21 cellular contexts compared by ENCODE assay signal in genomic region chr6:77366798-77367197, GRCh38.
"Had no signal": no experiment of that assay in that cellular context is flagged by ENCODE, and none has a peak within 500 bp of the region (broad histone marks: within the 10 kb centered on the region; RNA-seq: fewer than 3 reads in every experiment).

No MANE protein-coding gene starts in this region.

- H3K4me1 Mint-ChIP-seq: nephron progenitor cell; stimulated activated memory B cell treated with anti-CD40 and anti-IgM and Interleukin-4, amounts not matched to agents 10 μg/mL and 1 μg/mL and 100 μg/mL, for 72 hours had no signal

- H3K36me3 ChIP-seq: left lung, neutrophil, right lobe of liver, spleen, upper lobe of left lung had no signal

- H3K4me1 ChIP-seq: left lung, psoas muscle, right lobe of liver, spleen, upper lobe of left lung had no signal

- H3K27me3 Mint-ChIP-seq: stimulated activated memory B cell treated with anti-CD40 and anti-IgM and Interleukin-4, amounts not matched to agents 10 μg/mL and 1 μg/mL and 100 μg/mL, for 72 hours; stimulated activated naive CD8-positive, alpha-beta T cell treated with anti-CD3 and anti-CD28 coated beads, Interleukin-15, Interleukin-2, amounts not matched to agents 100 ng/mL and 50 ng/mL, for 24 hours had no signal

- H3K36me3 Mint-ChIP-seq: naive thymus-derived CD4-positive, alpha-beta T cell; stimulated activated memory B cell treated with anti-CD40 and anti-IgM and Interleukin-4, amounts not matched to agents 10 μg/mL and 1 μg/mL and 100 μg/mL, for 72 hours had no signal

- H3K4me3 ChIP-seq: left lung, lung, psoas muscle, right lobe of liver, spleen, upper lobe of left lung had no signal

- DNase-seq: cerebellar nuclear complex; dermis blood vessel endothelial cell; islet precursor cell; left lung; naive thymus-derived CD4-positive, alpha-beta T cell; nephron progenitor cell; psoas muscle; retina; right lobe of liver; spleen; stimulated activated CD4-positive, alpha-beta T cell treated with anti-CD3 and anti-CD28 coated beads, Interleukin-15, amount 100 ng/mL, for 24 hours; stimulated activated CD4-positive, alpha-beta T cell treated with anti-CD3 and anti-CD28 coated beads, Interleukin-1b, Interleukin-23, amount 100 ng/mL, for 48 hours; stimulated activated CD4-positive, alpha-beta T cell treated with anti-CD3 and anti-CD28 coated beads, Interleukin-4, amount 100 ng/mL, for 24 hours; tibial artery; upper lobe of left lung had no signal

- FAIRE-seq: colon, frontal cortex had no signal

- H3K9me3 ChIP-seq: neutrophil, psoas muscle, right lobe of liver had no signal

- H3K27me3 ChIP-seq: left lung, neutrophil, right lobe of liver, spleen, tibial artery, upper lobe of left lung had no signal

- ATAC-seq: left lung; naive thymus-derived CD4-positive, alpha-beta T cell; psoas muscle; right lobe of liver; stimulated activated memory B cell treated with anti-CD40 and anti-IgM and Interleukin-4, amounts not matched to agents 10 μg/mL and 1 μg/mL and 100 μg/mL, for 72 hours had no signal

- H3K27ac ChIP-seq: left lung, neutrophil, psoas muscle, right lobe of liver, spleen, upper lobe of left lung had no signal

- H3K4me3 Mint-ChIP-seq: naive thymus-derived CD4-positive, alpha-beta T cell; stimulated activated memory B cell treated with anti-CD40 and anti-IgM and Interleukin-4, amounts not matched to agents 10 μg/mL and 1 μg/mL and 100 μg/mL, for 72 hours; stimulated activated naive CD8-positive, alpha-beta T cell treated with anti-CD3 and anti-CD28 coated beads, Interleukin-15, Interleukin-2, amounts not matched to agents 100 ng/mL and 50 ng/mL, for 24 hours had no signal

- H3K27ac Mint-ChIP-seq: naive thymus-derived CD4-positive, alpha-beta T cell; nephron progenitor cell; stimulated activated memory B cell treated with anti-CD40 and anti-IgM and Interleukin-4, amounts not matched to agents 10 μg/mL and 1 μg/mL and 100 μg/mL, for 72 hours; stimulated activated naive CD8-positive, alpha-beta T cell treated with anti-CD3 and anti-CD28 coated beads, Interleukin-15, Interleukin-2, amounts not matched to agents 100 ng/mL and 50 ng/mL, for 24 hours had no signal
